8 cellular contexts compared by ENCODE assay signal in the genomic region with DNA sequence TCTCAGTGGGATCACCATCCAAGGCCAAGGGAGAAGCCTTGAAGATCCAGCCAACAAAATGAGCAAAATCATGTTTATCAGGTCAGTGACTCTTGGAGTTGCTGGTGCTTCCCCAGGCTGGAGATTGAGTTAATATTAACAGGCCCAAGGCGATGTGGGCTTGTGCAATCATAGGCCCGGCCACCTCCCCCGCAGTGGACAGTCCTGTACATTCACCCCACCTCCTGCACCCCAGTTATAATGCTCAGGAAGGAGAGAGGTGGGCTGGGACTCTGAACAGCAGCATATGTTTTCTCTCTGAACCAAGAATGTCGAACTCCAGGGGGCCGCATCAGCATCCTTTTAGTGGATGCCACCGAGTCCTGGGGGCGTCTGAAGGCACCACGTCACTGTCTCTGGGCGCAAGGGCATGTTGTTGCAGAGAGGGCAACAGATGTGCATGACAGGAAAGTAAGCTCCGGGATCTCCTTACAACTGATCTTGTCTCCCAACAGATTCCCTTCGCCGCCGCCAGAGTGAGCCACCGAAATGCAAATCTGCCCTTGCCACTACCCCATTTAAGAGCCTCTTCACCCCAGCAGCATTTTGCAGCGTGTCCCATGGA. TPM values are rescaled to one million over a fixed set of nuclear protein-coding genes. Genes with fewer than 3 reads are reported as not detected.
DNase-seq lines count a peak whose midpoint lies in the region; ATAC-seq and TF ChIP-seq lines count a peak whose summit lies in the region.

No MANE protein-coding gene starts in this region.

- no peak overlapping the region for H3K27ac Mint-ChIP-seq in brain

- no peaks in the 10 kb centered on the region for H3K36me3 ChIP-seq in H7 (replicated peaks; ENCODE audit: control insufficient read depth, insufficient read depth, low read length)

- peaks cover 0 to 13% (median 0%) of the 10 kb centered on the region in 5 experiments for H3K9me3 Mint-ChIP-seq in brain

- no peaks in the 10 kb centered on the region for H3K36me3 Mint-ChIP-seq in brain

- peaks cover 8% of the 10 kb centered on the region for H3K27me3 Mint-ChIP-seq in brain

- peak; percentile 65 for ATAC-seq in left colon

- no peak overlapping the region for H3K4me3 ChIP-seq in H7 (ENCODE audit: insufficient read depth, low read depth, low read length)

- no peak overlapping the region for H3K4me3 Mint-ChIP-seq in brain

- intact Hi-C loops in left colon (cut with DNase I, micrococcal nuclease): no loop called here

- H3K27me3 ChIP-seq in H7 (ENCODE audit: control insufficient read depth, insufficient read depth, low read length): no peaks in the 10 kb centered on the region

- H3K4me1 Mint-ChIP-seq in brain: peaks cover 5% of the 10 kb centered on the region

- peak; percentile 58 for DNase-seq in AG08395 (ENCODE audit: low spot score)
- peak; percentile 67 for DNase-seq in H7
- peak in 1 of 2 donors; percentile 40 for DNase-seq in left colon
- peak; percentile 53 for DNase-seq in ureter (ENCODE audit: low spot score)
- DNase-seq in NCI-H146 (lab: John Stamatoyannopoulos, UW): no peak
- DNase-seq in stimulated activated CD4-positive, alpha-beta T cell treated with anti-CD3 and anti-CD28 coated beads, Interleukin-1b, Interleukin-23, amount 100 ng/mL, for 48 hours: no peak
- DNase-seq in A172 (ENCODE audit: low spot score): no peak

- peak; percentile 42 to 67 for TF ChIP-seq CTCF in brain (conservative IDR thresholded peaks at IDR 0.05)

RNA-seq across cellular contexts. Expression of a gene that starts 11.2 kb away (rescaled TPM):
- total RNA-seq in H7 (2014; rRNA removed; shearing (Covaris generic)): not detected in 2 replicates
- polyA plus RNA-seq in brain (ENCODE audit: insufficient read depth, low read depth, low replicate concordance): not detected
- total RNA-seq in left colon (not detected), ureter (not detected)
- total RNA-seq in A172 (2014; rRNA removed; shearing (Covaris generic)): not detected in 2 replicates

RNA-seq across cellular contexts. Expression of a gene that starts 32.2 kb away (rescaled TPM):
- not detected in 2 replicates for total RNA-seq in H7 (2014; rRNA removed; shearing (Covaris generic))
- not detected for polyA plus RNA-seq in brain (ENCODE audit: insufficient read depth, low read depth, low replicate concordance)
- total RNA-seq in left colon (1 to 10 TPM; 1.6 to 1.7 TPM), ureter (not detected)
- not detected in 2 replicates for total RNA-seq in A172 (2014; rRNA removed; shearing (Covaris generic))

RNA-seq across cellular contexts. Expression of a gene that starts 33.1 kb away (rescaled TPM):
- 0.18 TPM in 1 of 2 replicates, not detected in the other for total RNA-seq in H7 (2014; rRNA removed; shearing (Covaris generic))
- 5.7 TPM for polyA plus RNA-seq in brain (ENCODE audit: insufficient read depth, low read depth, low replicate concordance)
- total RNA-seq in left colon: 100 to 1,000 TPM; 185 to 197 TPM
- 13.8 TPM for total RNA-seq in ureter
- total RNA-seq in A172 (2014; rRNA removed; shearing (Covaris generic)): 0.78 and 1.2 TPM in 2 replicates

Comparison
In these comparisons a context has a peak if more than half of its experiments do, and no peak if none do; other contexts are left out.
1. DNase-seq: peak in AG08395 (single experiment), H7 (single experiment) and ureter (single experiment); none in NCI-H146 (single experiment), stimulated activated CD4-positive, alpha-beta T cell treated with anti-CD3 and anti-CD28 coated beads, Interleukin-1b, Interleukin-23, amount 100 ng/mL, for 48 hours (single experiment) and A172 (single experiment).
2. RNA of a gene that starts 33.1 kb away (total RNA-seq): 185 to 197 TPM in left colon; 13.8 TPM in ureter (single experiment), 0.78 to 1.2 TPM in A172 and 0.18 TPM in H7; every median in the first group is over 10 times any median in the second.